Comparison of ENCODE assay signal across 28 cellular contexts in genomic region chr16:48105456-48105855, GRCh38. TPM values are rescaled to one million over a fixed set of nuclear protein-coding genes. Genes with fewer than 3 reads are reported as not detected.
"Had no signal": no experiment of that assay in that cellular context is flagged by ENCODE, and none has a peak within 500 bp of the region (broad histone marks: within the 10 kb centered on the region; RNA-seq: fewer than 3 reads in every experiment).

No MANE protein-coding gene starts in this region.

- ATAC-seq: activated CD8-positive, alpha-beta memory T cell treated with anti-CD3 and anti-CD28 coated beads, Interleukin-2, amount 10 ng/mL, durations not matched to agents 7 days and 5 days; effector memory CD8-positive, alpha-beta T cell; esophagus mucosa; heart left ventricle; left ventricle myocardium superior; natural killer cell; sciatic nerve; stimulated activated memory B cell treated with anti-CD40 and anti-IgM and Interleukin-4, amounts not matched to agents 10 μg/mL and 1 μg/mL and 100 μg/mL, for 72 hours had no signal

- H3K36me3 Mint-ChIP-seq: activated CD8-positive, alpha-beta memory T cell treated with anti-CD3 and anti-CD28 coated beads, Interleukin-2, amount 10 ng/mL, durations not matched to agents 7 days and 5 days; activated naive CD4-positive, alpha-beta T cell treated with anti-CD3 and anti-CD28 coated beads, Interleukin-2, amount 50 U/mL, for 24 hours; mesothelial cell of epicardium; natural killer cell; stimulated activated memory B cell treated with anti-CD40 and anti-IgM and Interleukin-4, amounts not matched to agents 10 μg/mL and 1 μg/mL and 100 μg/mL, for 72 hours had no signal

- H3K9me3 Mint-ChIP-seq: activated CD4-positive, alpha-beta memory T cell treated with anti-CD3 and anti-CD28 coated beads, Interleukin-2, amount 10 ng/mL, durations not matched to agents 7 days and 5 days; activated naive CD4-positive, alpha-beta T cell treated with anti-CD3 and anti-CD28 coated beads, Interleukin-2, amount 50 U/mL, for 24 hours; effector memory CD8-positive, alpha-beta T cell; mesothelial cell of epicardium; natural killer cell; stimulated activated memory B cell treated with anti-CD40 and anti-IgM and Interleukin-4, amounts not matched to agents 10 μg/mL and 1 μg/mL and 100 μg/mL, for 72 hours had no signal

- H3K4me3 ChIP-seq: ascending aorta, breast epithelium, colonic mucosa, dorsolateral prefrontal cortex, heart left ventricle, smooth muscle cell, testis, uterus had no signal

- H3K36me3 ChIP-seq: ascending aorta, breast epithelium, colonic mucosa, heart left ventricle, uterus had no signal

- H3K9me3 ChIP-seq: ascending aorta, breast epithelium, colonic mucosa, heart left ventricle, testis, uterus had no signal

- DNase-seq: activated CD4-positive, alpha-beta memory T cell treated with anti-CD3 and anti-CD28 coated beads, Interleukin-2, amount 10 ng/mL, durations not matched to agents 7 days and 5 days; activated CD4-positive, alpha-beta T cell treated with anti-CD3 and anti-CD28 coated beads for 48 hours; activated CD8-positive, alpha-beta memory T cell treated with anti-CD3 and anti-CD28 coated beads, Interleukin-2, amount 10 ng/mL, durations not matched to agents 7 days and 5 days; activated gamma-delta T cell treated with Interleukin-2 at 50 U/mL for 16 hours; colonic mucosa; dorsolateral prefrontal cortex; effector memory CD8-positive, alpha-beta T cell; heart left ventricle; left ventricle myocardium superior; mammary epithelial cell; natural killer cell; nucleus accumbens; stimulated activated CD4-positive, alpha-beta T cell treated with anti-CD3 and anti-CD28 coated beads, Interleukin-15, amount 100 ng/mL, for 24 hours; testis; trophoblast cell; uterus had no signal

- H3K27me3 ChIP-seq: ascending aorta, breast epithelium, colonic mucosa, heart left ventricle, testis, uterus had no signal

- H3K27ac Mint-ChIP-seq: activated CD4-positive, alpha-beta memory T cell treated with anti-CD3 and anti-CD28 coated beads, Interleukin-2, amount 10 ng/mL, durations not matched to agents 7 days and 5 days; activated CD8-positive, alpha-beta memory T cell treated with anti-CD3 and anti-CD28 coated beads, Interleukin-2, amount 10 ng/mL, durations not matched to agents 7 days and 5 days; activated naive CD4-positive, alpha-beta T cell treated with anti-CD3 and anti-CD28 coated beads, Interleukin-2, amount 50 U/mL, for 24 hours; effector memory CD8-positive, alpha-beta T cell; mesothelial cell of epicardium; natural killer cell; stimulated activated memory B cell treated with anti-CD40 and anti-IgM and Interleukin-4, amounts not matched to agents 10 μg/mL and 1 μg/mL and 100 μg/mL, for 72 hours had no signal

- H3K4me1 Mint-ChIP-seq: activated naive CD4-positive, alpha-beta T cell treated with anti-CD3 and anti-CD28 coated beads, Interleukin-2, amount 50 U/mL, for 24 hours; mesothelial cell of epicardium; natural killer cell had no signal

- H3K4me1 ChIP-seq: ascending aorta, breast epithelium, colonic mucosa, uterus had no signal

- H3K27ac ChIP-seq: ascending aorta, breast epithelium, colonic mucosa, dorsolateral prefrontal cortex, heart left ventricle, testis, uterus had no signal

- H3K4me2 ChIP-seq: smooth muscle cell had no signal

- H3K4me3 Mint-ChIP-seq: activated CD4-positive, alpha-beta memory T cell treated with anti-CD3 and anti-CD28 coated beads, Interleukin-2, amount 10 ng/mL, durations not matched to agents 7 days and 5 days; activated CD8-positive, alpha-beta memory T cell treated with anti-CD3 and anti-CD28 coated beads, Interleukin-2, amount 10 ng/mL, durations not matched to agents 7 days and 5 days; activated naive CD4-positive, alpha-beta T cell treated with anti-CD3 and anti-CD28 coated beads, Interleukin-2, amount 50 U/mL, for 24 hours; effector memory CD8-positive, alpha-beta T cell; mesothelial cell of epicardium; natural killer cell; stimulated activated memory B cell treated with anti-CD40 and anti-IgM and Interleukin-4, amounts not matched to agents 10 μg/mL and 1 μg/mL and 100 μg/mL, for 72 hours had no signal

RNA-seq across cellular contexts. Expression of gene ABCC12, which starts 50.3 kb away (rescaled TPM):
- total RNA-seq: activated CD4-positive, alpha-beta memory T cell treated with anti-CD3 and anti-CD28 coated beads, Interleukin-2, amount 10 ng/mL, durations not matched to agents 7 days and 5 days; activated CD8-positive, alpha-beta memory T cell treated with anti-CD3 and anti-CD28 coated beads, Interleukin-2, amount 10 ng/mL, durations not matched to agents 7 days and 5 days; ascending aorta; colonic mucosa; endothelial cell of umbilical vein; esophagus mucosa; left ventricle myocardium superior; mammary epithelial cell; mesothelial cell of epicardium; natural killer cell; posterior vena cava; renal cortical epithelial cell; sciatic nerve; smooth muscle cell; T-helper 2 cell treated with Interferon-gamma antibody and Interleukin-4, amounts not matched to agents 100 ng/mL and 5 ng/mL, for 36 hours; uterus had no signal
- polyA plus RNA-seq: endothelial cell of umbilical vein, mammary epithelial cell, smooth muscle cell had no signal
